22 cellular contexts compared by ENCODE assay signal in genomic region chr3:118075873-118076272, GRCh38.
"Had no signal": no experiment of that assay in that cellular context is flagged by ENCODE, and none has a peak within 500 bp of the region (broad histone marks: within the 10 kb centered on the region; RNA-seq: fewer than 3 reads in every experiment).

No MANE protein-coding gene starts in this region.

- H3K27me3 ChIP-seq: adrenal gland, ascending aorta, colonic mucosa, dorsolateral prefrontal cortex, neutrophil, ovary, testis, uterus had no signal

- H3K4me1 ChIP-seq: adrenal gland, ascending aorta, colonic mucosa, prostate gland, testis, uterus had no signal

- H3K9me3 ChIP-seq: adrenal gland, colonic mucosa, neutrophil, prostate gland, testis, uterus had no signal

- DNase-seq: activated CD4-positive, alpha-beta T cell treated with anti-CD3 and anti-CD28 coated beads, Interleukin-2, amount 50 U/mL, for 4 hours; activated CD8-positive, alpha-beta memory T cell treated with anti-CD3 and anti-CD28 coated beads, Interleukin-2, amount 50 U/mL, for 48 hours; activated naive CD4-positive, alpha-beta T cell; activated T-cell treated with anti-CD3 and anti-CD28 coated beads, Interleukin-2, amount 50 U/mL, for 4 hours; colonic mucosa; dorsolateral prefrontal cortex; effector memory CD8-positive, alpha-beta T cell; islet precursor cell; left cardiac atrium; ovary; stimulated activated CD4-positive, alpha-beta T cell treated with anti-CD3 and anti-CD28 coated beads, Interleukin-2, amount 100 ng/mL, for 48 hours; stimulated activated CD8-positive, alpha-beta memory T cell treated with anti-CD3 and anti-CD28 coated beads, Interleukin-4, amount 100 ng/mL, for 48 hours; stimulated activated naive B cell treated with anti-CD40 and anti-IgM and Interleukin-4, amounts not matched to agents 10 μg/mL and 1 μg/mL and 100 μg/mL, for 72 hours; testis; trophoblast cell; uterus had no signal

- H3K27ac ChIP-seq: adrenal gland, ascending aorta, colonic mucosa, dorsolateral prefrontal cortex, neutrophil, ovary, prostate gland, testis, uterus had no signal

- H3K4me3 ChIP-seq: adrenal gland, ascending aorta, colonic mucosa, dorsolateral prefrontal cortex, ovary, prostate gland, testis, uterus had no signal

- ATAC-seq: activated T-cell treated with anti-CD3 and anti-CD28 coated beads, Interleukin-2, amount 50 U/mL, for 4 hours; effector memory CD8-positive, alpha-beta T cell; esophagus mucosa; left cardiac atrium; natural killer cell treated with Interleukin-12 subunit alpha and Interleukin-12 subunit beta and Interleukin-15 and Interleukin-18, amount 100 ng/mL, for 72 hours; stimulated activated naive B cell treated with anti-CD40 and anti-IgM and Interleukin-4, amounts not matched to agents 10 μg/mL and 1 μg/mL and 100 μg/mL, for 72 hours had no signal

- H3K36me3 ChIP-seq: adrenal gland, ascending aorta, colonic mucosa, neutrophil, ovary, prostate gland, uterus had no signal
